ENCODE assay signal across 1 cellular context in the genomic region with DNA sequence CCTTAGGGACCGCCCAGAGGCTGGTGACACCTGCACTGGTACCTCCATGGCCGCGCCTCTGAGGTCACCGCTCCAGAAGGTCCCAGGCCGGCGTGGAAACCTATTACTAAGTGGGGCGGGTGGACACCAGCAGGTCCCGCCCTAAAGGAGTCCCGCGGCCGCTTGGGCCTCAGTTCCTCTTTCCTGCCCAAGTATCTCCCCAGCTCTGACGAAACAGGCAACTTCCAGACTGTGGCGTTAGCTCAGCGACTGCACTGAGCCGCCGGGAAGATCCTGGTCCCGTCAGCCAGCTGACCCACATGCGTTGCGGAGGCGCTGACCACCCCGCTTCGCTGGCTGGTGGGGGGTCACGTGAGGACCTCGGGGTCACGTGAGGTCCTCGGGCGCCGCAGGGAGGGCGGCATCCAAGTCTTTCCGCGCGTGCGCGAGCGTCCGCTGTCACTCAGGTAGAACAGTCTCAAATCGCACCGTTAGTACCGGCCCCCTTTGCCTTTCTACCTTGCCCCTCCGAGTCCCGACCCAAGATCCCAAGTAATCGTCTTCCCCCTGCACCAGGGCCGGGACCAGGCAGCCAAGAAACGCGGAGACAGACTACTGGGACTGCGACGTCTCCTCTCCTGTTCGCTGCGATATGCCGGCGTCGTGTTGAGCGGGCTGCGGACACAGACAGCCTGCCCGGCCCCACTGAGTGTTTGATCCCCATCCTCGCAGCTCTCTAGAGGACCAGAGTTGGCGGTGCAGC.
TF ChIP-seq lines count a peak whose summit lies in the region.

No MANE protein-coding gene starts in this region.

TF ChIP-seq in H1, 55 proteins besides CTCF, POLR2A, EP300 and RAD21 (continued from another document):
- TF ChIP-seq, protein P1, sequence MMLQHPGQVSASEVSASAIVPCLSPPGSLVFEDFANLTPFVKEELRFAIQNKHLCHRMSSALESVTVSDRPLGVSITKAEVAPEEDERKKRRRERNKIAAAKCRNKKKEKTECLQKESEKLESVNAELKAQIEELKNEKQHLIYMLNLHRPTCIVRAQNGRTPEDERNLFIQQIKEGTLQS (IDR thresholded peaks at IDR 0.05; ENCODE audit: insufficient read depth, low read depth, low read length), result peak; percentile 100
- peak; percentile 56 for TF ChIP-seq RNF2 (IDR thresholded peaks at IDR 0.05; ENCODE audit: borderline replicate concordance, low read depth, low read length, missing control alignments, poor library complexity, severe bottlenecking)
- peak; percentile 94 for TF ChIP-seq POLR2AphosphoS5 (IDR thresholded peaks at IDR 0.05; ENCODE audit: low read depth, low read length)
- peak; percentile 51; the same call in 1 of the 2 replicates for TF ChIP-seq TBP (IDR thresholded peaks at IDR 0.05; ENCODE audit: low read depth, low read length)
- TF ChIP-seq CTBP2 (IDR thresholded peaks at IDR 0.05; ENCODE audit: borderline replicate concordance, insufficient read depth, insufficient read length, low read length), result no peak
- no peak for TF ChIP-seq FOSL1 (IDR thresholded peaks at IDR 0.05; ENCODE audit: insufficient read depth, low read depth, low read length)
- no peak for TF ChIP-seq TAF7 (optimal IDR thresholded peaks at IDR 0.05; ENCODE audit: borderline replicate concordance, low read depth, low read length)
- TF ChIP-seq CREB1 (IDR thresholded peaks at IDR 0.05), result peak; percentile 56
- peak; percentile 30; the same call in 1 of the 2 replicates for TF ChIP-seq KDM5A (IDR thresholded peaks at IDR 0.05; ENCODE audit: low read length)
- TF ChIP-seq CHD2 (IDR thresholded peaks at IDR 0.05; ENCODE audit: low read length), result no peak
- TF ChIP-seq, protein P2, sequence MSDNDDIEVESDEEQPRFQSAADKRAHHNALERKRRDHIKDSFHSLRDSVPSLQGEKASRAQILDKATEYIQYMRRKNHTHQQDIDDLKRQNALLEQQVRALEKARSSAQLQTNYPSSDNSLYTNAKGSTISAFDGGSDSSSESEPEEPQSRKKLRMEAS (IDR thresholded peaks at IDR 0.05), result peak; percentile 99
- TF ChIP-seq HDAC2 (IDR thresholded peaks at IDR 0.05; ENCODE audit: borderline replicate concordance in 1 of 2, low read depth in 2 of 2, low read length in 2 of 2), result peak in 1 of 2 experiments; percentile 91; a peak in 1 of 4 replicates
- no peak for TF ChIP-seq EZH2 (IDR thresholded peaks at IDR 0.05; ENCODE audit: low read depth, low read length, severe bottlenecking)
- TF ChIP-seq NANOG (IDR thresholded peaks at IDR 0.05; ENCODE audit: insufficient read depth, low read depth, low read length, poor library complexity, severe bottlenecking), result no peak
- TF ChIP-seq TCF12 (IDR thresholded peaks at IDR 0.05; ENCODE audit: low read depth, low read length), result no peak
- peak; percentile 71 for TF ChIP-seq NRF1 (IDR thresholded peaks at IDR 0.05; ENCODE audit: low read depth, low read length)
- no peak for TF ChIP-seq BRCA1 (IDR thresholded peaks at IDR 0.05; ENCODE audit: low read depth, low read length)
- TF ChIP-seq SIN3A (conservative IDR thresholded peaks at IDR 0.05 in 1 of 2, IDR thresholded peaks at IDR 0.05 in 1 of 2; ENCODE audit: low read depth in 1 of 2, low read length in 2 of 2), result peak; percentile 68 to 80; a peak in 2 of 4 replicates
- no peak for TF ChIP-seq SIRT6 (IDR thresholded peaks at IDR 0.05; ENCODE audit: low read length)
- TF ChIP-seq EGR1 (IDR thresholded peaks at IDR 0.05; ENCODE audit: borderline replicate concordance, low read depth, low read length), result no peak
- TF ChIP-seq, protein P3, sequence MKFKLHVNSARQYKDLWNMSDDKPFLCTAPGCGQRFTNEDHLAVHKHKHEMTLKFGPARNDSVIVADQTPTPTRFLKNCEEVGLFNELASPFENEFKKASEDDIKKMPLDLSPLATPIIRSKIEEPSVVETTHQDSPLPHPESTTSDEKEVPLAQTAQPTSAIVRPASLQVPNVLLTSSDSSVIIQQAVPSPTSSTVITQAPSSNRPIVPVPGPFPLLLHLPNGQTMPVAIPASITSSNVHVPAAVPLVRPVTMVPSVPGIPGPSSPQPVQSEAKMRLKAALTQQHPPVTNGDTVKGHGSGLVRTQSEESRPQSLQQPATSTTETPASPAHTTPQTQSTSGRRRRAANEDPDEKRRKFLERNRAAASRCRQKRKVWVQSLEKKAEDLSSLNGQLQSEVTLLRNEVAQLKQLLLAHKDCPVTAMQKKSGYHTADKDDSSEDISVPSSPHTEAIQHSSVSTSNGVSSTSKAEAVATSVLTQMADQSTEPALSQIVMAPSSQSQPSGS (IDR thresholded peaks at IDR 0.05; ENCODE audit: low read length), result no peak
- peak; percentile 87 for TF ChIP-seq PHF8 (conservative IDR thresholded peaks at IDR 0.05; ENCODE audit: low read depth, low read length)
- TF ChIP-seq BACH1 (IDR thresholded peaks at IDR 0.05; ENCODE audit: low read length), result no peak
- TF ChIP-seq SP2 (IDR thresholded peaks at IDR 0.05; ENCODE audit: low read length), result no peak
- TF ChIP-seq JUND (IDR thresholded peaks at IDR 0.05; ENCODE audit: low read length), result no peak
- peak; percentile 96 for TF ChIP-seq KDM4A (IDR thresholded peaks at IDR 0.05; ENCODE audit: low read depth, low read length, severe bottlenecking)
- no peak for TF ChIP-seq RXRA (IDR thresholded peaks at IDR 0.05; ENCODE audit: insufficient read depth, low read depth, low read length)
- TF ChIP-seq, protein P4, sequence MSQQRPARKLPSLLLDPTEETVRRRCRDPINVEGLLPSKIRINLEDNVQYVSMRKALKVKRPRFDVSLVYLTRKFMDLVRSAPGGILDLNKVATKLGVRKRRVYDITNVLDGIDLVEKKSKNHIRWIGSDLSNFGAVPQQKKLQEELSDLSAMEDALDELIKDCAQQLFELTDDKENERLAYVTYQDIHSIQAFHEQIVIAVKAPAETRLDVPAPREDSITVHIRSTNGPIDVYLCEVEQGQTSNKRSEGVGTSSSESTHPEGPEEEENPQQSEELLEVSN (IDR thresholded peaks at IDR 0.05), result peak; percentile 97
- no peak for TF ChIP-seq CBX8 (IDR thresholded peaks at IDR 0.05; ENCODE audit: borderline replicate concordance, low read depth, low read length)
- TF ChIP-seq RFX5 (IDR thresholded peaks at IDR 0.05; ENCODE audit: borderline replicate concordance, low read depth, low read length), result no peak
- peak; percentile 75 for TF ChIP-seq ASH2L (IDR thresholded peaks at IDR 0.05; ENCODE audit: low read length)
- no peak for TF ChIP-seq GABPA (IDR thresholded peaks at IDR 0.05; ENCODE audit: borderline replicate concordance, insufficient read depth, low read length)
- TF ChIP-seq CHD1 (IDR thresholded peaks at IDR 0.05; ENCODE audit: low read depth, low read length), result no peak
- TF ChIP-seq TAF1 (IDR thresholded peaks at IDR 0.05; ENCODE audit: low read depth, low read length), result peak; percentile 80
- TF ChIP-seq ZNF274 (IDR thresholded peaks at IDR 0.05; ENCODE audit: borderline replicate concordance, extremely low read depth, low read length), result no peak
- TF ChIP-seq MAFK (IDR thresholded peaks at IDR 0.05; ENCODE audit: low read depth, low read length), result no peak
- TF ChIP-seq, protein P5, sequence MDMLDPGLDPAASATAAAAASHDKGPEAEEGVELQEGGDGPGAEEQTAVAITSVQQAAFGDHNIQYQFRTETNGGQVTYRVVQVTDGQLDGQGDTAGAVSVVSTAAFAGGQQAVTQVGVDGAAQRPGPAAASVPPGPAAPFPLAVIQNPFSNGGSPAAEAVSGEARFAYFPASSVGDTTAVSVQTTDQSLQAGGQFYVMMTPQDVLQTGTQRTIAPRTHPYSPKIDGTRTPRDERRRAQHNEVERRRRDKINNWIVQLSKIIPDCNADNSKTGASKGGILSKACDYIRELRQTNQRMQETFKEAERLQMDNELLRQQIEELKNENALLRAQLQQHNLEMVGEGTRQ (IDR thresholded peaks at IDR 0.05; ENCODE audit: low read length), result peak; percentile 100
- TF ChIP-seq CEBPB (IDR thresholded peaks at IDR 0.05; ENCODE audit: low read depth, low read length), result no peak
- TF ChIP-seq POU5F1 (IDR thresholded peaks at IDR 0.05; ENCODE audit: low read depth, low read length), result no peak
- TF ChIP-seq, protein P6, sequence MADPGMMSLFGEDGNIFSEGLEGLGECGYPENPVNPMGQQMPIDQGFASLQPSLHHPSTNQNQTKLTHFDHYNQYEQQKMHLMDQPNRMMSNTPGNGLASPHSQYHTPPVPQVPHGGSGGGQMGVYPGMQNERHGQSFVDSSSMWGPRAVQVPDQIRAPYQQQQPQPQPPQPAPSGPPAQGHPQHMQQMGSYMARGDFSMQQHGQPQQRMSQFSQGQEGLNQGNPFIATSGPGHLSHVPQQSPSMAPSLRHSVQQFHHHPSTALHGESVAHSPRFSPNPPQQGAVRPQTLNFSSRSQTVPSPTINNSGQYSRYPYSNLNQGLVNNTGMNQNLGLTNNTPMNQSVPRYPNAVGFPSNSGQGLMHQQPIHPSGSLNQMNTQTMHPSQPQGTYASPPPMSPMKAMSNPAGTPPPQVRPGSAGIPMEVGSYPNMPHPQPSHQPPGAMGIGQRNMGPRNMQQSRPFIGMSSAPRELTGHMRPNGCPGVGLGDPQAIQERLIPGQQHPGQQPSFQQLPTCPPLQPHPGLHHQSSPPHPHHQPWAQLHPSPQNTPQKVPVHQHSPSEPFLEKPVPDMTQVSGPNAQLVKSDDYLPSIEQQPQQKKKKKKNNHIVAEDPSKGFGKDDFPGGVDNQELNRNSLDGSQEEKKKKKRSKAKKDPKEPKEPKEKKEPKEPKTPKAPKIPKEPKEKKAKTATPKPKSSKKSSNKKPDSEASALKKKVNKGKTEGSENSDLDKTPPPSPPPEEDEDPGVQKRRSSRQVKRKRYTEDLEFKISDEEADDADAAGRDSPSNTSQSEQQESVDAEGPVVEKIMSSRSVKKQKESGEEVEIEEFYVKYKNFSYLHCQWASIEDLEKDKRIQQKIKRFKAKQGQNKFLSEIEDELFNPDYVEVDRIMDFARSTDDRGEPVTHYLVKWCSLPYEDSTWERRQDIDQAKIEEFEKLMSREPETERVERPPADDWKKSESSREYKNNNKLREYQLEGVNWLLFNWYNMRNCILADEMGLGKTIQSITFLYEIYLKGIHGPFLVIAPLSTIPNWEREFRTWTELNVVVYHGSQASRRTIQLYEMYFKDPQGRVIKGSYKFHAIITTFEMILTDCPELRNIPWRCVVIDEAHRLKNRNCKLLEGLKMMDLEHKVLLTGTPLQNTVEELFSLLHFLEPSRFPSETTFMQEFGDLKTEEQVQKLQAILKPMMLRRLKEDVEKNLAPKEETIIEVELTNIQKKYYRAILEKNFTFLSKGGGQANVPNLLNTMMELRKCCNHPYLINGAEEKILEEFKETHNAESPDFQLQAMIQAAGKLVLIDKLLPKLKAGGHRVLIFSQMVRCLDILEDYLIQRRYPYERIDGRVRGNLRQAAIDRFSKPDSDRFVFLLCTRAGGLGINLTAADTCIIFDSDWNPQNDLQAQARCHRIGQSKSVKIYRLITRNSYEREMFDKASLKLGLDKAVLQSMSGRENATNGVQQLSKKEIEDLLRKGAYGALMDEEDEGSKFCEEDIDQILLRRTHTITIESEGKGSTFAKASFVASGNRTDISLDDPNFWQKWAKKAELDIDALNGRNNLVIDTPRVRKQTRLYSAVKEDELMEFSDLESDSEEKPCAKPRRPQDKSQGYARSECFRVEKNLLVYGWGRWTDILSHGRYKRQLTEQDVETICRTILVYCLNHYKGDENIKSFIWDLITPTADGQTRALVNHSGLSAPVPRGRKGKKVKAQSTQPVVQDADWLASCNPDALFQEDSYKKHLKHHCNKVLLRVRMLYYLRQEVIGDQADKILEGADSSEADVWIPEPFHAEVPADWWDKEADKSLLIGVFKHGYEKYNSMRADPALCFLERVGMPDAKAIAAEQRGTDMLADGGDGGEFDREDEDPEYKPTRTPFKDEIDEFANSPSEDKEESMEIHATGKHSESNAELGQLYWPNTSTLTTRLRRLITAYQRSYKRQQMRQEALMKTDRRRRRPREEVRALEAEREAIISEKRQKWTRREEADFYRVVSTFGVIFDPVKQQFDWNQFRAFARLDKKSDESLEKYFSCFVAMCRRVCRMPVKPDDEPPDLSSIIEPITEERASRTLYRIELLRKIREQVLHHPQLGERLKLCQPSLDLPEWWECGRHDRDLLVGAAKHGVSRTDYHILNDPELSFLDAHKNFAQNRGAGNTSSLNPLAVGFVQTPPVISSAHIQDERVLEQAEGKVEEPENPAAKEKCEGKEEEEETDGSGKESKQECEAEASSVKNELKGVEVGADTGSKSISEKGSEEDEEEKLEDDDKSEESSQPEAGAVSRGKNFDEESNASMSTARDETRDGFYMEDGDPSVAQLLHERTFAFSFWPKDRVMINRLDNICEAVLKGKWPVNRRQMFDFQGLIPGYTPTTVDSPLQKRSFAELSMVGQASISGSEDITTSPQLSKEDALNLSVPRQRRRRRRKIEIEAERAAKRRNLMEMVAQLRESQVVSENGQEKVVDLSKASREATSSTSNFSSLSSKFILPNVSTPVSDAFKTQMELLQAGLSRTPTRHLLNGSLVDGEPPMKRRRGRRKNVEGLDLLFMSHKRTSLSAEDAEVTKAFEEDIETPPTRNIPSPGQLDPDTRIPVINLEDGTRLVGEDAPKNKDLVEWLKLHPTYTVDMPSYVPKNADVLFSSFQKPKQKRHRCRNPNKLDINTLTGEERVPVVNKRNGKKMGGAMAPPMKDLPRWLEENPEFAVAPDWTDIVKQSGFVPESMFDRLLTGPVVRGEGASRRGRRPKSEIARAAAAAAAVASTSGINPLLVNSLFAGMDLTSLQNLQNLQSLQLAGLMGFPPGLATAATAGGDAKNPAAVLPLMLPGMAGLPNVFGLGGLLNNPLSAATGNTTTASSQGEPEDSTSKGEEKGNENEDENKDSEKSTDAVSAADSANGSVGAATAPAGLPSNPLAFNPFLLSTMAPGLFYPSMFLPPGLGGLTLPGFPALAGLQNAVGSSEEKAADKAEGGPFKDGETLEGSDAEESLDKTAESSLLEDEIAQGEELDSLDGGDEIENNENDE (IDR thresholded peaks at IDR 0.05; ENCODE audit: insufficient replicate concordance, low read length), result no peak
- TF ChIP-seq SRF (IDR thresholded peaks at IDR 0.05; ENCODE audit: low read depth, low read length), result no peak
- peak; percentile 77 for TF ChIP-seq RBBP5 (IDR thresholded peaks at IDR 0.05; ENCODE audit: borderline replicate concordance, low read depth, low read length)
- TF ChIP-seq CBX5 (IDR thresholded peaks at IDR 0.05; ENCODE audit: low read depth, low read length), result no peak
- TF ChIP-seq SAP30 (IDR thresholded peaks at IDR 0.05; ENCODE audit: insufficient read depth, insufficient replicate concordance, low read length), result no peak
- TF ChIP-seq SP4 (IDR thresholded peaks at IDR 0.05; ENCODE audit: low read length), result peak; percentile 98
- no peak for TF ChIP-seq GTF2F1 (IDR thresholded peaks at IDR 0.05; ENCODE audit: borderline replicate concordance, low read depth, low read length)
- no peak for TF ChIP-seq BCL11A (IDR thresholded peaks at IDR 0.05; ENCODE audit: low read depth in 2 of 2, low read length in 2 of 2)
- no peak for TF ChIP-seq SUZ12 (IDR thresholded peaks at IDR 0.05; ENCODE audit: low read length)
- TF ChIP-seq SP1 (IDR thresholded peaks at IDR 0.05; ENCODE audit: low read depth, low read length), result no peak
- TF ChIP-seq HDAC6 (IDR thresholded peaks at IDR 0.05; ENCODE audit: low read depth, low read length), result no peak
- TF ChIP-seq TEAD4 (IDR thresholded peaks at IDR 0.05; ENCODE audit: low read depth, low read length), result no peak
TF ChIP-seq in H1: peak in this region for 18.
